ENCODE assay signal across 1 cellular context in the genomic region with DNA sequence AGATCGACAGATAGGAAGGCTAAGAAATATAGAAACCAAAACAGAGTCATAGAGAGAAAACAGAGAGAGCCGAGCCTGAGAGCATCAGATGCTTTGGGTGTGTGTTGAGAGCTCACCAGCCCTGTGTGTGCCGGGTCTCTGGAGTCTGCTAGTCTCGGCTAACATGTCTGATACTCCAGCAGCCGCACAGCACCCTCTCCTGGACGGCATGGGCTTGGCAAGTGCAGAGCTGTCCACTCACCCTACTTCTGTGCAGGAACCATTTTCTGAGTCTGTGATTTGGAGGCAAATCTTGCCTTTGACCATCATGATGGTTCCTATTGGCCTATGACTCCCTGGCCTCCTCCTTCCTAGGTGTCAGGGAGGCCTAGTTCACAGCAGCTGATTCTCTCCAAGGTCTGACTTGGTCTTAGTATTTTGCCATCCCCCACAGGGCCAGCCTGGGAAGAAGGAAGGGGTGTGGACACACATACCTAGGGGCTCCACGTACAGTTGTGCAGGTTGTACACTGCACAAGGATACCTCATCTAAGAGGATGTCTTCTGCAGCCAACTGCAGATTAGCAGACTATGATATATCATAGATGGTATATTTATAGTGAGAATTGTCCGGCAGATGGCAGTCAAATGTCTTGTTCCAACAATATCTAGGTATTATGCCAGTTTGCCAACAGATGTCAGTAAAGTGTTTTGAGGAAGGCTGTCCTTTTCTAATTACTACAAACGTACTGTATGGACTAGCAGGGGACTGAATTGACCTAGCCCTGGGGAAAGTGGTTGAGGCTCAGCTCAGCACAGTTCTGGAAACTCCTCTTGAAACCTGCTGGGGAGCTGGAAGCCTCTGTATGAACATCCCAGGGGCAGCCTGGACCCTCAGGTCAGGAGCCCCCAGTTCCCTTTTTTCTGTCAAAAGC.
TF ChIP-seq lines count a peak whose summit lies in the region.

No MANE protein-coding gene starts in this region.

TF ChIP-seq in HepG2, 621 proteins besides CTCF, POLR2A, EP300 and RAD21 (continued from another document and continues in another):
- TF ChIP-seq, protein P1, sequence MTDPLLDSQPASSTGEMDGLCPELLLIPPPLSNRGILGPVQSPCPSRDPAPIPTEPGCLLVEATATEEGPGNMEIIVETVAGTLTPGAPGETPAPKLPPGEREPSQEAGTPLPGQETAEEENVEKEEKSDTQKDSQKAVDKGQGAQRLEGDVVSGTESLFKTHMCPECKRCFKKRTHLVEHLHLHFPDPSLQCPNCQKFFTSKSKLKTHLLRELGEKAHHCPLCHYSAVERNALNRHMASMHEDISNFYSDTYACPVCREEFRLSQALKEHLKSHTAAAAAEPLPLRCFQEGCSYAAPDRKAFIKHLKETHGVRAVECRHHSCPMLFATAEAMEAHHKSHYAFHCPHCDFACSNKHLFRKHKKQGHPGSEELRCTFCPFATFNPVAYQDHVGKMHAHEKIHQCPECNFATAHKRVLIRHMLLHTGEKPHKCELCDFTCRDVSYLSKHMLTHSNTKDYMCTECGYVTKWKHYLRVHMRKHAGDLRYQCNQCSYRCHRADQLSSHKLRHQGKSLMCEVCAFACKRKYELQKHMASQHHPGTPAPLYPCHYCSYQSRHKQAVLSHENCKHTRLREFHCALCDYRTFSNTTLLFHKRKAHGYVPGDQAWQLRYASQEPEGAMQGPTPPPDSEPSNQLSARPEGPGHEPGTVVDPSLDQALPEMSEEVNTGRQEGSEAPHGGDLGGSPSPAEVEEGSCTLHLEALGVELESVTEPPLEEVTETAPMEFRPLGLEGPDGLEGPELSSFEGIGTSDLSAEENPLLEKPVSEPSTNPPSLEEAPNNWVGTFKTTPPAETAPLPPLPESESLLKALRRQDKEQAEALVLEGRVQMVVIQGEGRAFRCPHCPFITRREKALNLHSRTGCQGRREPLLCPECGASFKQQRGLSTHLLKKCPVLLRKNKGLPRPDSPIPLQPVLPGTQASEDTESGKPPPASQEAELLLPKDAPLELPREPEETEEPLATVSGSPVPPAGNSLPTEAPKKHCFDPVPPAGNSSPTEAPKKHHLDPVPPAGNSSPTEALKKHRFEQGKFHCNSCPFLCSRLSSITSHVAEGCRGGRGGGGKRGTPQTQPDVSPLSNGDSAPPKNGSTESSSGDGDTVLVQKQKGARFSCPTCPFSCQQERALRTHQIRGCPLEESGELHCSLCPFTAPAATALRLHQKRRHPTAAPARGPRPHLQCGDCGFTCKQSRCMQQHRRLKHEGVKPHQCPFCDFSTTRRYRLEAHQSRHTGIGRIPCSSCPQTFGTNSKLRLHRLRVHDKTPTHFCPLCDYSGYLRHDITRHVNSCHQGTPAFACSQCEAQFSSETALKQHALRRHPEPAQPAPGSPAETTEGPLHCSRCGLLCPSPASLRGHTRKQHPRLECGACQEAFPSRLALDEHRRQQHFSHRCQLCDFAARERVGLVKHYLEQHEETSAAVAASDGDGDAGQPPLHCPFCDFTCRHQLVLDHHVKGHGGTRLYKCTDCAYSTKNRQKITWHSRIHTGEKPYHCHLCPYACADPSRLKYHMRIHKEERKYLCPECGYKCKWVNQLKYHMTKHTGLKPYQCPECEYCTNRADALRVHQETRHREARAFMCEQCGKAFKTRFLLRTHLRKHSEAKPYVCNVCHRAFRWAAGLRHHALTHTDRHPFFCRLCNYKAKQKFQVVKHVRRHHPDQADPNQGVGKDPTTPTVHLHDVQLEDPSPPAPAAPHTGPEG (CRISPR knock-in tag; IDR thresholded peaks at IDR 0.05), result 0 out of 2 replicates have a peak, but pooled peaks have one; percentile 60
- TF ChIP-seq PHB2 (IDR thresholded peaks at IDR 0.05; ENCODE audit: partially characterized antibody) (no peak), IRF9 (CRISPR knock-in tag; IDR thresholded peaks at IDR 0.05; ENCODE audit: borderline replicate concordance) (no peak), DZIP1 (CRISPR knock-in tag; IDR thresholded peaks at IDR 0.05) (no peak), ZNF180 (CRISPR knock-in tag; IDR thresholded peaks at IDR 0.05; ENCODE audit: borderline replicate concordance, low read depth) (no peak), EZH2 (conservative IDR thresholded peaks at IDR 0.05; ENCODE audit: low read depth, low read length) (no peak), HCFC1 (IDR thresholded peaks at IDR 0.05; ENCODE audit: low read depth, low read length) (no peak), ZBTB3 (CRISPR knock-in tag; IDR thresholded peaks at IDR 0.05; ENCODE audit: borderline replicate concordance, low read depth) (no peak), BCL6 (CRISPR knock-in tag; IDR thresholded peaks at IDR 0.05) (no peak), ZNF33A (CRISPR knock-in tag; IDR thresholded peaks at IDR 0.05; ENCODE audit: borderline replicate concordance) (no peak), ZHX2 (IDR thresholded peaks at IDR 0.05; ENCODE audit: low read depth) (no peak), ZHX2 (CRISPR knock-in tag; IDR thresholded peaks at IDR 0.05; ENCODE audit: borderline replicate concordance) (no peak), RNF2 (conservative IDR thresholded peaks at IDR 0.05; ENCODE audit: low read depth) (0 out of 2 replicates have a peak, but pooled peaks have one; percentile 32), ZNF775 (CRISPR knock-in tag; IDR thresholded peaks at IDR 0.05; ENCODE audit: borderline replicate concordance) (no peak), JUNB (CRISPR knock-in tag; IDR thresholded peaks at IDR 0.05; ENCODE audit: borderline replicate concordance) (no peak), RARA (CRISPR knock-in tag; IDR thresholded peaks at IDR 0.05) (no peak), ZNF362 (CRISPR knock-in tag; IDR thresholded peaks at IDR 0.05; ENCODE audit: borderline replicate concordance) (peak; percentile 26; the same call in 1 of the 2 replicates), RBM39 (IDR thresholded peaks at IDR 0.05; ENCODE audit: low read depth, low read length, poor library complexity, severe bottlenecking) (no peak), CHD4 (IDR thresholded peaks at IDR 0.05; ENCODE audit: borderline replicate concordance, low read length) (peak; percentile 87; the same call in 1 of the 2 replicates)
- TF ChIP-seq, protein P2, sequence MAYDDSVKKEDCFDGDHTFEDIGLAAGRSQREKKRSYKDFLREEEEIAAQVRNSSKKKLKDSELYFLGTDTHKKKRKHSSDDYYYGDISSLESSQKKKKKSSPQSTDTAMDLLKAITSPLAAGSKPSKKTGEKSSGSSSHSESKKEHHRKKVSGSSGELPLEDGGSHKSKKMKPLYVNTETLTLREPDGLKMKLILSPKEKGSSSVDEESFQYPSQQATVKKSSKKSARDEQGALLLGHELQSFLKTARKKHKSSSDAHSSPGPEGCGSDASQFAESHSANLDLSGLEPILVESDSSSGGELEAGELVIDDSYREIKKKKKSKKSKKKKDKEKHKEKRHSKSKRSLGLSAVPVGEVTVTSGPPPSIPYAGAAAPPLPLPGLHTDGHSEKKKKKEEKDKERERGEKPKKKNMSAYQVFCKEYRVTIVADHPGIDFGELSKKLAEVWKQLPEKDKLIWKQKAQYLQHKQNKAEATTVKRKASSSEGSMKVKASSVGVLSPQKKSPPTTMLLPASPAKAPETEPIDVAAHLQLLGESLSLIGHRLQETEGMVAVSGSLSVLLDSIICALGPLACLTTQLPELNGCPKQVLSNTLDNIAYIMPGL (CRISPR knock-in tag; IDR thresholded peaks at IDR 0.05; ENCODE audit: borderline replicate concordance in 1 of 2, low read depth in 1 of 2), result peak; percentile 68 to 83; a peak in 3 of 4 replicates
- TF ChIP-seq, protein P3, sequence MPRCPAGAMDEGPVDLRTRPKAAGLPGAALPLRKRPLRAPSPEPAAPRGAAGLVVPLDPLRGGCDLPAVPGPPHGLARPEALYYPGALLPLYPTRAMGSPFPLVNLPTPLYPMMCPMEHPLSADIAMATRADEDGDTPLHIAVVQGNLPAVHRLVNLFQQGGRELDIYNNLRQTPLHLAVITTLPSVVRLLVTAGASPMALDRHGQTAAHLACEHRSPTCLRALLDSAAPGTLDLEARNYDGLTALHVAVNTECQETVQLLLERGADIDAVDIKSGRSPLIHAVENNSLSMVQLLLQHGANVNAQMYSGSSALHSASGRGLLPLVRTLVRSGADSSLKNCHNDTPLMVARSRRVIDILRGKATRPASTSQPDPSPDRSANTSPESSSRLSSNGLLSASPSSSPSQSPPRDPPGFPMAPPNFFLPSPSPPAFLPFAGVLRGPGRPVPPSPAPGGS (CRISPR knock-in tag; IDR thresholded peaks at IDR 0.05), result 0 out of 2 replicates have a peak, but pooled peaks have one; percentile 2
- TF ChIP-seq, protein P4, sequence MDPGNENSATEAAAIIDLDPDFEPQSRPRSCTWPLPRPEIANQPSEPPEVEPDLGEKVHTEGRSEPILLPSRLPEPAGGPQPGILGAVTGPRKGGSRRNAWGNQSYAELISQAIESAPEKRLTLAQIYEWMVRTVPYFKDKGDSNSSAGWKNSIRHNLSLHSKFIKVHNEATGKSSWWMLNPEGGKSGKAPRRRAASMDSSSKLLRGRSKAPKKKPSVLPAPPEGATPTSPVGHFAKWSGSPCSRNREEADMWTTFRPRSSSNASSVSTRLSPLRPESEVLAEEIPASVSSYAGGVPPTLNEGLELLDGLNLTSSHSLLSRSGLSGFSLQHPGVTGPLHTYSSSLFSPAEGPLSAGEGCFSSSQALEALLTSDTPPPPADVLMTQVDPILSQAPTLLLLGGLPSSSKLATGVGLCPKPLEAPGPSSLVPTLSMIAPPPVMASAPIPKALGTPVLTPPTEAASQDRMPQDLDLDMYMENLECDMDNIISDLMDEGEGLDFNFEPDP (CRISPR knock-in tag; conservative IDR thresholded peaks at IDR 0.05), result no peak
- TF ChIP-seq, protein P5, sequence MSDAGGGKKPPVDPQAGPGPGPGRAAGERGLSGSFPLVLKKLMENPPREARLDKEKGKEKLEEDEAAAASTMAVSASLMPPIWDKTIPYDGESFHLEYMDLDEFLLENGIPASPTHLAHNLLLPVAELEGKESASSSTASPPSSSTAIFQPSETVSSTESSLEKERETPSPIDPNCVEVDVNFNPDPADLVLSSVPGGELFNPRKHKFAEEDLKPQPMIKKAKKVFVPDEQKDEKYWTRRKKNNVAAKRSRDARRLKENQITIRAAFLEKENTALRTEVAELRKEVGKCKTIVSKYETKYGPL (CRISPR knock-in tag; IDR thresholded peaks at IDR 0.05), result no peak
- TF ChIP-seq, protein P6, sequence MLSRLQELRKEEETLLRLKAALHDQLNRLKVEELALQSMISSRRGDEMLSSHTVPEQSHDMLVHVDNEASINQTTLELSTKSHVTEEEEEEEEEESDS (CRISPR knock-in tag; IDR thresholded peaks at IDR 0.05; ENCODE audit: borderline replicate concordance), result no peak
